8 cellular contexts compared by ENCODE assay signal in genomic region chr6:13573669-13574110, GRCh38. TPM values are rescaled to one million over a fixed set of nuclear protein-coding genes. Genes with fewer than 3 reads are reported as not detected.
DNase-seq lines count a peak whose midpoint lies in the region; ATAC-seq and TF ChIP-seq lines count a peak whose summit lies in the region.

No MANE protein-coding gene starts in this region.

- H3K9me3 Mint-ChIP-seq in activated CD8-positive, alpha-beta memory T cell treated with anti-CD3 and anti-CD28 coated beads, Interleukin-2, amount 10 ng/mL, durations not matched to agents 7 days and 5 days (ENCODE audit: low read depth): peaks cover 4% of the 10 kb centered on the region

- peaks cover under 1% of the 10 kb centered on the region for H3K27me3 Mint-ChIP-seq in activated CD8-positive, alpha-beta memory T cell treated with anti-CD3 and anti-CD28 coated beads, Interleukin-2, amount 10 ng/mL, durations not matched to agents 7 days and 5 days

- H3K27ac ChIP-seq in neural cell (ENCODE audit: low read length): peak overlapping the region; percentile 91

- H3F3A ChIP-seq in neural cell (ENCODE audit: insufficient read depth, low read length, poor library complexity, severe bottlenecking): peaks cover 12% of the 10 kb centered on the region

- H3K4me2 ChIP-seq in neural cell (ENCODE audit: low read length): peak overlapping the region; percentile 59

- TF ChIP-seq RAD21 in neural cell (conservative IDR thresholded peaks at IDR 0.05): no peak

- H3K4me1 Mint-ChIP-seq in activated CD8-positive, alpha-beta memory T cell treated with anti-CD3 and anti-CD28 coated beads, Interleukin-2, amount 10 ng/mL, durations not matched to agents 7 days and 5 days: peaks cover 24% of the 10 kb centered on the region

- peaks cover 6% of the 10 kb centered on the region for H3K9me3 ChIP-seq in neural cell (ENCODE audit: low read length)

- peak overlapping the region; percentile 77 for H3K27ac Mint-ChIP-seq in activated CD8-positive, alpha-beta memory T cell treated with anti-CD3 and anti-CD28 coated beads, Interleukin-2, amount 10 ng/mL, durations not matched to agents 7 days and 5 days

- H3K79me2 ChIP-seq in neural cell (replicated peaks; ENCODE audit: insufficient read depth, low read length): peaks cover 4% of the 10 kb centered on the region

- in situ Hi-C loops in Caki2 (cut with HindIII; ENCODE audit: low pct_unique_long_range_greater_than_20kb, low sequenced_read_pairs): no loop called here

- no peak for TF ChIP-seq CTCF in fibroblast of villous mesenchyme (IDR thresholded peaks at IDR 0.05; ENCODE audit: insufficient read depth, low read depth, low read length)
- no peak for TF ChIP-seq CTCF in neural cell (IDR thresholded peaks at IDR 0.05; ENCODE audit: poor library complexity, severe bottlenecking)

- peak overlapping the region; percentile 87 for H3K4me3 ChIP-seq in fibroblast of villous mesenchyme (ENCODE audit: low read depth, low read length)
- peak overlapping the region; percentile 91 for H3K4me3 ChIP-seq in neural cell (ENCODE audit: low read length)

- no peaks in the 10 kb centered on the region for H3K36me3 ChIP-seq in neural cell (ENCODE audit: insufficient read depth, low read length)

- DNase-seq in Caki2 (ENCODE audit: low read depth): peak; percentile 31
- peak; percentile 7 for DNase-seq in HuH-7.5 (ENCODE audit: low spot score)
- peak; percentile 57 for DNase-seq in activated CD8-positive, alpha-beta memory T cell treated with anti-CD3 and anti-CD28 coated beads, Interleukin-2, amount 10 ng/mL, durations not matched to agents 7 days and 5 days
- peak; percentile 33 for DNase-seq in fibroblast of villous mesenchyme (ENCODE audit: low read depth)

- H3K4me3 Mint-ChIP-seq in activated CD8-positive, alpha-beta memory T cell treated with anti-CD3 and anti-CD28 coated beads, Interleukin-2, amount 10 ng/mL, durations not matched to agents 7 days and 5 days: peak overlapping the region; percentile 89

- peak overlapping the region; percentile 65 for H2AFZ ChIP-seq in neural cell (ENCODE audit: low read depth, low read length)

- H3K9me2 ChIP-seq in neural cell (ENCODE audit: insufficient read depth, low read length): no peaks in the 10 kb centered on the region

- H3K9ac ChIP-seq in neural cell (ENCODE audit: low read length): peak overlapping the region; percentile 87

- H4K20me1 ChIP-seq in neural cell (ENCODE audit: insufficient read depth): no peaks in the 10 kb centered on the region

- H3K27me3 ChIP-seq in neural cell (ENCODE audit: insufficient read depth, low read depth, low read length): no peaks in the 10 kb centered on the region

- no peak for TF ChIP-seq EP300 in neural cell (conservative IDR thresholded peaks at IDR 0.05; ENCODE audit: poor library complexity, severe bottlenecking)

- ATAC-seq in activated CD8-positive, alpha-beta memory T cell treated with anti-CD3 and anti-CD28 coated beads, Interleukin-2, amount 10 ng/mL, durations not matched to agents 7 days and 5 days: no peak
- ATAC-seq in GM21423 (IDR thresholded peaks at IDR 0.05; ENCODE audit: unreplicated experiment): no peak
- no peak for ATAC-seq in HG03159 (IDR thresholded peaks at IDR 0.05; ENCODE audit: unreplicated experiment)
- no peak for ATAC-seq in HG03521 (IDR thresholded peaks at IDR 0.05; ENCODE audit: unreplicated experiment)

- CTCF ChIA-PET in activated CD8-positive, alpha-beta memory T cell treated with anti-CD3 and anti-CD28 coated beads, Interleukin-2, amount 10 ng/mL, durations not matched to agents 7 days and 5 days (lab: Charles Lee): interaction anchor here (0.7 to 4.6 kb wide), 15 partner anchors 11 to 501 kb away, joined by 3 to 61 read pairs (median 11); partner anchors contain the start of genes GFOD1, NOL7 and TBC1D7

- peaks cover 5% of the 10 kb centered on the region for H3K36me3 Mint-ChIP-seq in activated CD8-positive, alpha-beta memory T cell treated with anti-CD3 and anti-CD28 coated beads, Interleukin-2, amount 10 ng/mL, durations not matched to agents 7 days and 5 days

TF ChIP-seq in neural cell, 6 proteins besides CTCF, POLR2A, EP300 and RAD21:
- TF ChIP-seq MXI1 (conservative IDR thresholded peaks at IDR 0.05; ENCODE audit: poor library complexity, severe bottlenecking): no peak

RNA-seq across cellular contexts. Expression of gene SIRT5, which starts 0.7 kb away (rescaled TPM):
- total RNA-seq in Caki2 (2014; rRNA removed; shearing (Covaris generic); ENCODE audit: low replicate concordance): 20.1 and 31.6 TPM in 2 replicates
- total RNA-seq in activated CD8-positive, alpha-beta memory T cell treated with anti-CD3 and anti-CD28 coated beads, Interleukin-2, amount 10 ng/mL, durations not matched to agents 7 days and 5 days: 10 to 100 TPM in 1 of 2 experiments, 1 to 10 TPM in 1; 6.9 to 10.9 TPM
- 6.1 and 9.9 TPM in 2 replicates for total RNA-seq in fibroblast of villous mesenchyme
- 15.9 and 16.5 TPM in 2 replicates for polyA plus RNA-seq in neural cell
- polyA minus RNA-seq in neural cell: 15.8 and 18.8 TPM in 2 replicates

RNA-seq across cellular contexts. Expression of gene NOL7, which starts 41.4 kb away (rescaled TPM):
- 138 and 143 TPM in 2 replicates for total RNA-seq in Caki2 (2014; rRNA removed; shearing (Covaris generic); ENCODE audit: low replicate concordance)
- 10 to 100 TPM; 56.6 to 70.9 TPM for total RNA-seq in activated CD8-positive, alpha-beta memory T cell treated with anti-CD3 and anti-CD28 coated beads, Interleukin-2, amount 10 ng/mL, durations not matched to agents 7 days and 5 days
- 50.1 and 54.4 TPM in 2 replicates for total RNA-seq in fibroblast of villous mesenchyme
- polyA plus RNA-seq in neural cell: 88.8 and 117 TPM in 2 replicates
- polyA minus RNA-seq in neural cell: 35.1 and 40.9 TPM in 2 replicates

Comparison
In these comparisons a context has a peak if more than half of its experiments do, and no peak if none do; other contexts are left out.
1. DNase-seq: peak in every context shown above with its lines; median percentile 57 in activated CD8-positive, alpha-beta memory T cell treated with anti-CD3 and anti-CD28 coated beads, Interleukin-2, amount 10 ng/mL, durations not matched to agents 7 days and 5 days; 33 in fibroblast of villous mesenchyme; 31 in Caki2; 7 in HuH-7.5.